ENCODE assay signal across 8 cellular contexts in the genomic region with DNA sequence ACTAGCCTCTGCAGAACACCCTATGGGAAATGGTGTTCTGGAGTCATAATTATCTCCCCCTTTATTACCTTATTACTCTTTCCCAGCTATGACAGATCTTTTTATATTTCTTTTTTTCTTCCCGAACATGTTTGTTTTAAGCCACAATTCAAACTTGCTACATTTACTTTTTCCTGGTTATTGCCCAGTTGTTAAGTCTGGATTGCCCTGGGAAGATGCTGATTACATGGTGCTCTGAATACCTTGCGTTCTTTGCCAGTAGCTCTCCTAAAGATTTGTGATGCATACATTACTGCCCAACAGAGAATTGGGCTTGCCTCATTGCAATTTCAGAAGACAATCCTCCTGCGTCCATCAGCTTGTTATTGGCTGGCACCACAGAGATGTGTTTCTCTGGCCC.
"Had no signal": no experiment of that assay in that cellular context is flagged by ENCODE, and none has a peak within 500 bp of the region (broad histone marks: within the 10 kb centered on the region; RNA-seq: fewer than 3 reads in every experiment).

No MANE protein-coding gene starts in this region.

- H3K4me2 ChIP-seq: GM23338 had no signal

- H3K4me3 ChIP-seq: GM23338, K562 had no signal

- H2AFZ ChIP-seq: GM23338 had no signal

- H3K27ac ChIP-seq: HL-60 had no signal

- ATAC-seq: GM23338, HepG2, K562 had no signal

- DNase-seq: H9, HCEC 1CT, IMR-90, KG1 had no signal
